In the genomic region with DNA sequence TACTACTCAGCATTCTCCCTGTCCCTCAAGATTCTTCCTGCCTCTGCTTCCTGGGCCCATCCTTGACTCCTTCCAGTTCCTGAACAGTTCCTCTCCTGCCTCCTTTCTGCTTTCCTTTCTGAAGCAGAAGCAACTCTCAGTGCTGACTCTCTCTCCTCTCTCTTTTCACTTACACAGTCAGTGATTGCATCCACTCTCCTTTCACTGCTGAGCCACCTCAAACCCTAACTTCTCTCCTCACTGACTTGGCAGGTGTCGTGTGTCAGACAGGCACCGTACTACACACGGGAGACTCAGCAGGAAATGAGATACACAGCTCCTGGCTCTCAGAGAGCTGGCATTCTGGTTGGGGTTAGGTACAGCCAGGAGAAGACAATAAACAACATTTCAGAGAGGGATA, we compare ENCODE assay signal across 15 cellular contexts. TPM values are rescaled to one million over a fixed set of nuclear protein-coding genes. Genes with fewer than 3 reads are reported as not detected.
DNase-seq lines count a peak whose midpoint lies in the region; ATAC-seq and TF ChIP-seq lines count a peak whose summit lies in the region.
"Had no signal": no experiment of that assay in that cellular context is flagged by ENCODE, and none has a peak within 500 bp of the region (broad histone marks: within the 10 kb centered on the region; RNA-seq: fewer than 3 reads in every experiment).

No MANE protein-coding gene starts in this region.

- H3K9me3 Mint-ChIP-seq in activated T-helper 2 cell treated with anti-CD3 and anti-CD28 coated beads, Interferon-gamma antibody, Interleukin-2, Interleukin-4, amounts not matched to agents 10 μg/mL and 5 μg/mL and 100 μg/mL, durations not matched to agents 14 hours and 24 hours and 36 hours: no peaks in the 10 kb centered on the region
- no peaks in the 10 kb centered on the region for H3K9me3 Mint-ChIP-seq in naive B cell

- peak; percentile 17 for DNase-seq in NCI-H2107 treated with DMSO at 0.1 percent for 48 hours (lab: John Stamatoyannopoulos, UW; ENCODE audit: unreplicated experiment)
- DNase-seq in NCI-H2107 (lab: John Stamatoyannopoulos, UW): no peak
- no peak for DNase-seq in activated T-helper 2 cell treated with anti-CD3 and anti-CD28 coated beads, Interferon-gamma antibody, Interleukin-2, Interleukin-4, amounts not matched to agents 10 μg/mL and 5 μg/mL and 100 μg/mL, durations not matched to agents 14 hours and 24 hours and 36 hours (ENCODE audit: low spot score)
- no peak for DNase-seq in naive B cell
- DNase-seq in left cardiac atrium: no peak
- no peak for DNase-seq in globus pallidus (ENCODE audit: low spot score)
- DNase-seq in GM13977 (ENCODE audit: low spot score): no peak
- DNase-seq: heart right ventricle, left ventricle myocardium superior, NCI-H1436, NCI-H82 had no signal

- H3K27ac Mint-ChIP-seq in activated T-helper 2 cell treated with anti-CD3 and anti-CD28 coated beads, Interferon-gamma antibody, Interleukin-2, Interleukin-4, amounts not matched to agents 10 μg/mL and 5 μg/mL and 100 μg/mL, durations not matched to agents 14 hours and 24 hours and 36 hours: peak overlapping the region; percentile 79
- H3K27ac Mint-ChIP-seq in naive B cell: peak overlapping the region in 4 of 6 donors; percentile 11 to 92 (median 14)

- no peak overlapping the region for H3K4me3 ChIP-seq in HEK293 (ENCODE audit: low read depth, low read length)
- H3K4me3 ChIP-seq: heart right ventricle had no signal

- H3K27ac ChIP-seq in HEK293 (ENCODE audit: extremely low read depth, low read depth, low read length): no peak overlapping the region

- in situ Hi-C loops in GM13977 (cut with MboI; ENCODE audit: low pct_unique_long_range_greater_than_20kb, low sequenced_read_pairs, unreplicated experiment): no loop called here

- peaks cover 24% of the 10 kb centered on the region for H3K4me1 Mint-ChIP-seq in activated T-helper 2 cell treated with anti-CD3 and anti-CD28 coated beads, Interferon-gamma antibody, Interleukin-2, Interleukin-4, amounts not matched to agents 10 μg/mL and 5 μg/mL and 100 μg/mL, durations not matched to agents 14 hours and 24 hours and 36 hours (ENCODE audit: low read depth)
- H3K4me1 Mint-ChIP-seq in naive B cell: peaks cover 25 to 34% (median 27%) of the 10 kb centered on the region in 3 donors

- H3K9me3 ChIP-seq in HEK293 (ENCODE audit: control insufficient read depth, insufficient read depth, low read depth, low read length): no peaks in the 10 kb centered on the region
- H3K9me3 ChIP-seq: heart right ventricle had no signal

- POLR2A ChIA-PET in HEK293 (lab: Yijun Ruan, JAX): interaction anchor here (0.5 kb wide), 1 partner anchor 138 kb away, joined by 4 read pairs; no protein-coding TSS in a partner anchor

- H3K4me3 Mint-ChIP-seq in activated T-helper 2 cell treated with anti-CD3 and anti-CD28 coated beads, Interferon-gamma antibody, Interleukin-2, Interleukin-4, amounts not matched to agents 10 μg/mL and 5 μg/mL and 100 μg/mL, durations not matched to agents 14 hours and 24 hours and 36 hours (ENCODE audit: low read depth): no peak overlapping the region
- no peak overlapping the region for H3K4me3 Mint-ChIP-seq in naive B cell

- intact Hi-C loops in activated T-helper 2 cell treated with anti-CD3 and anti-CD28 coated beads, Interferon-gamma antibody, Interleukin-2, Interleukin-4, amounts not matched to agents 10 μg/mL and 5 μg/mL and 100 μg/mL, durations not matched to agents 14 hours and 24 hours and 36 hours (cut with micrococcal nuclease): no loop called here
- intact Hi-C loops in left cardiac atrium (cut with DNase I): no loop called here

- no peak for ATAC-seq in naive B cell (ENCODE audit: low read depth in 2 of 2)
- ATAC-seq in left cardiac atrium: no peak
- ATAC-seq: heart right ventricle, left ventricle myocardium superior, Right ventricle myocardium inferior had no signal

- H3K4me1 ChIP-seq in HEK293 (ENCODE audit: control insufficient read depth, insufficient read depth, low read length): no peaks in the 10 kb centered on the region

- no peaks in the 10 kb centered on the region for H3K27me3 Mint-ChIP-seq in activated T-helper 2 cell treated with anti-CD3 and anti-CD28 coated beads, Interferon-gamma antibody, Interleukin-2, Interleukin-4, amounts not matched to agents 10 μg/mL and 5 μg/mL and 100 μg/mL, durations not matched to agents 14 hours and 24 hours and 36 hours (ENCODE audit: low read depth)
- no peaks in the 10 kb centered on the region for H3K27me3 Mint-ChIP-seq in naive B cell

- peaks cover 42% of the 10 kb centered on the region for H3K36me3 Mint-ChIP-seq in activated T-helper 2 cell treated with anti-CD3 and anti-CD28 coated beads, Interferon-gamma antibody, Interleukin-2, Interleukin-4, amounts not matched to agents 10 μg/mL and 5 μg/mL and 100 μg/mL, durations not matched to agents 14 hours and 24 hours and 36 hours (ENCODE audit: low read depth)
- H3K36me3 Mint-ChIP-seq in naive B cell: peaks cover 6 to 18% of the 10 kb centered on the region in 2 donors

- H3K36me3 ChIP-seq in HEK293 (ENCODE audit: control insufficient read depth in 2 of 2, insufficient read depth in 1 of 2, low read length in 2 of 2): peaks cover 4 to 42% of the 10 kb centered on the region in 2 experiments; a peak in 2 of 3 replicates

- TF ChIP-seq CTCF in HEK293 (tag by site-specific recombination; IDR thresholded peaks at IDR 0.05): no peak
- TF ChIP-seq CTCF in GM13977 (IDR thresholded peaks at IDR 0.05; ENCODE audit: extremely low read depth, insufficient read depth, missing control alignments): no peak

- CTCF ChIA-PET in HEK293 (lab: Yijun Ruan, JAX): interaction anchor here (0.7 to 1.0 kb wide), 2 partner anchors 8 to 151 kb away, joined by 3 to 4 read pairs; partner anchors contain the start of gene ATP6V1G2

TF ChIP-seq in HEK293, 187 proteins besides CTCF, POLR2A, EP300 and RAD21:
- TF ChIP-seq SP7 (tag by site-specific recombination; IDR thresholded peaks at IDR 0.05) (0 out of 2 replicates have a peak, but pooled peaks have one; percentile 20), ZNF600 (tag by site-specific recombination; IDR thresholded peaks at IDR 0.05) (peak; percentile 64; the same call in 1 of the 2 replicates), PRDM1 (tag by site-specific recombination; IDR thresholded peaks at IDR 0.05) (peak; percentile 100), ZNF366 (tag by site-specific recombination; conservative IDR thresholded peaks at IDR 0.05) (peak; percentile 33), ZBTB17 (tag by site-specific recombination; IDR thresholded peaks at IDR 0.05) (peak; percentile 58; the same call in 1 of the 2 replicates), SP3 (tag by site-specific recombination; IDR thresholded peaks at IDR 0.05) (no peak)
- TF ChIP-seq, protein P1, sequence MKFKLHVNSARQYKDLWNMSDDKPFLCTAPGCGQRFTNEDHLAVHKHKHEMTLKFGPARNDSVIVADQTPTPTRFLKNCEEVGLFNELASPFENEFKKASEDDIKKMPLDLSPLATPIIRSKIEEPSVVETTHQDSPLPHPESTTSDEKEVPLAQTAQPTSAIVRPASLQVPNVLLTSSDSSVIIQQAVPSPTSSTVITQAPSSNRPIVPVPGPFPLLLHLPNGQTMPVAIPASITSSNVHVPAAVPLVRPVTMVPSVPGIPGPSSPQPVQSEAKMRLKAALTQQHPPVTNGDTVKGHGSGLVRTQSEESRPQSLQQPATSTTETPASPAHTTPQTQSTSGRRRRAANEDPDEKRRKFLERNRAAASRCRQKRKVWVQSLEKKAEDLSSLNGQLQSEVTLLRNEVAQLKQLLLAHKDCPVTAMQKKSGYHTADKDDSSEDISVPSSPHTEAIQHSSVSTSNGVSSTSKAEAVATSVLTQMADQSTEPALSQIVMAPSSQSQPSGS (tag by site-specific recombination; IDR thresholded peaks at IDR 0.05; ENCODE audit: low read depth): no peak
TF ChIP-seq in HEK293: peak in this region for 5.

RNA-seq across cellular contexts. Expression of gene ABHD16A, which starts 5.6 kb away (rescaled TPM):
- 51.4 and 52.7 TPM in 2 replicates for total RNA-seq in activated T-helper 2 cell treated with anti-CD3 and anti-CD28 coated beads, Interferon-gamma antibody, Interleukin-2, Interleukin-4, amounts not matched to agents 10 μg/mL and 5 μg/mL and 100 μg/mL, durations not matched to agents 14 hours and 24 hours and 36 hours
- 10 to 100 TPM; 27.3 to 45.3 (median 33.4) TPM for polyA plus RNA-seq in naive B cell (ENCODE audit: low read depth in 6 of 6)
- 10 to 100 TPM; 33.5 to 36.3 TPM for total RNA-seq in left cardiac atrium

RNA-seq across cellular contexts. Expression of gene LY6G6F, which starts 9.1 kb away (rescaled TPM):
- not detected in 2 replicates for total RNA-seq in activated T-helper 2 cell treated with anti-CD3 and anti-CD28 coated beads, Interferon-gamma antibody, Interleukin-2, Interleukin-4, amounts not matched to agents 10 μg/mL and 5 μg/mL and 100 μg/mL, durations not matched to agents 14 hours and 24 hours and 36 hours
- 1 to 10 TPM in 1 of 6 donors, under 1 TPM in 2, not detected in 3; 0.60 to 1.8 (median 0.75) TPM for polyA plus RNA-seq in naive B cell (ENCODE audit: low read depth in 6 of 6)
- total RNA-seq in left cardiac atrium: not detected
- total RNA-seq: A172, heart right ventricle, left ventricle myocardium superior, Right ventricle myocardium inferior had no signal
- polyA plus RNA-seq: heart right ventricle, thymus had no signal

RNA-seq across cellular contexts. Expression of gene LY6G5C, which starts 16.7 kb away (rescaled TPM):
- 4.6 and 4.8 TPM in 2 replicates for total RNA-seq in activated T-helper 2 cell treated with anti-CD3 and anti-CD28 coated beads, Interferon-gamma antibody, Interleukin-2, Interleukin-4, amounts not matched to agents 10 μg/mL and 5 μg/mL and 100 μg/mL, durations not matched to agents 14 hours and 24 hours and 36 hours
- polyA plus RNA-seq in naive B cell (ENCODE audit: low read depth in 6 of 6): 1 to 10 TPM in 1 of 6 donors, under 1 TPM in 3, not detected in 2; 0.48 to 1.6 (median 0.92) TPM
- total RNA-seq in left cardiac atrium: 1 to 10 TPM; 2.2 to 2.5 TPM
- total RNA-seq: A172 had no signal

RNA-seq across cellular contexts. Expression of gene LY6G6D, which starts 17.6 kb away (rescaled TPM):
- total RNA-seq in activated T-helper 2 cell treated with anti-CD3 and anti-CD28 coated beads, Interferon-gamma antibody, Interleukin-2, Interleukin-4, amounts not matched to agents 10 μg/mL and 5 μg/mL and 100 μg/mL, durations not matched to agents 14 hours and 24 hours and 36 hours: not detected in 2 replicates
- not detected for polyA plus RNA-seq in naive B cell (ENCODE audit: low read depth in 6 of 6)
- not detected for total RNA-seq in left cardiac atrium
- total RNA-seq: A172, heart right ventricle, left ventricle myocardium superior, Right ventricle myocardium inferior had no signal
- polyA plus RNA-seq: heart right ventricle, thymus had no signal

RNA-seq across cellular contexts. Expression of gene LY6G6C, which starts 24.0 kb away (rescaled TPM):
- total RNA-seq in activated T-helper 2 cell treated with anti-CD3 and anti-CD28 coated beads, Interferon-gamma antibody, Interleukin-2, Interleukin-4, amounts not matched to agents 10 μg/mL and 5 μg/mL and 100 μg/mL, durations not matched to agents 14 hours and 24 hours and 36 hours: not detected in 2 replicates
- polyA plus RNA-seq in naive B cell (ENCODE audit: low read depth in 6 of 6): not detected
- not detected for total RNA-seq in left cardiac atrium
- total RNA-seq: A172, heart right ventricle, left ventricle myocardium superior, Right ventricle myocardium inferior had no signal
- polyA plus RNA-seq: heart right ventricle had no signal
